In the genomic region with DNA sequence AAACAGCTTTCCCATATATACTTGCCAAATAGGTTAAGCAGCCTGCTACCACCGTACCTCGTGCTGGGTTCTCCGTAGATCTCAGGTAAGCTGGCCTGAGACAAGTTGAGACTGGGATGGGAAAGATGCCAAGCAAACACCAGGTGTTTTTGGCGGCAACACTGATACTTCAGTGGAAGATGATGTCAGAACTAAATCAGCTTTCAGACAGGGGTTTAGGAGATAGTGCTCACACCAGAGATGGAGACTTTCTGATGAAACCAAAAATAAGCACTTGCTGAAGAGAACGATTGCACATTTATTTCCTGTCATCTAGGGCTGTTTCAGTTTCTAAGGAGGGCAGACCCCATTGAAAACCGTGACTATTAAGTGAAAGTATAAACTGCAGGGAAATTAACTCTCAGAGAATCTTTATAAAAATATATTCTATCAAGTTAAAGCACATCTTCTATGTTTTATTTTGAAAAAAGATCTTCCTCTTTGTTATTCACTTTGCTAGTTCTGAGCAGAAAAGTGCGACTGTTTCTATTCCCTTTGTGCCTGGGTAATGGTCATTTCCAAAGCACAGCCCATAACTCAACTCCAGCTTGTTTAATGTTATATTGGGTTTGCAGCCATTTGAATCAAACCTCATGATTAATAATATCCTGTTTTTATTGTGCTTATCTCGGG, we compare ENCODE assay signal across 8 cellular contexts.
A peak's percentile ranks its signal among the peaks of the same experiment; 100 is the strongest.
DNase-seq lines count a peak whose midpoint lies in the region; ATAC-seq and TF ChIP-seq lines count a peak whose summit lies in the region.

No MANE protein-coding gene starts in this region.

- H3K4me3 ChIP-seq in GM08714 (ENCODE audit: low read length) = peak overlapping the region; percentile 57; the same call in 1 of the 2 replicates
- H3K4me3 ChIP-seq in transverse colon = no peak overlapping the region
- H3K4me3 ChIP-seq in coronary artery = no peak overlapping the region

- TF ChIP-seq EP300 in transverse colon (IDR thresholded peaks at IDR 0.05; ENCODE audit: low read depth) = no peak

- DNase-seq in SHP77 (lab: John Stamatoyannopoulos, UW) = peak; percentile 75 to 86
- peak; percentile 14 for DNase-seq in transverse colon
- DNase-seq in coronary artery (ENCODE audit: low spot score) = no peak
- no peak for DNase-seq in NCI-H526 treated with DMSO at 0.1 percent for 48 hours (lab: John Stamatoyannopoulos, UW)
- DNase-seq in NOMO-1 treated with dmso at 0.1 percent for 144 hours (lab: John Stamatoyannopoulos, UW; ENCODE audit: unreplicated experiment) = no peak

- TF ChIP-seq CTCF in transverse colon (IDR thresholded peaks at IDR 0.05) = no peak
- no peak for TF ChIP-seq CTCF in coronary artery (IDR thresholded peaks at IDR 0.05)

- H3K27me3 ChIP-seq in transverse colon = no peaks in the 10 kb centered on the region

- H3K27ac ChIP-seq in transverse colon = no peak overlapping the region
- H3K27ac ChIP-seq in coronary artery = no peak overlapping the region

- WGBS in transverse colon (ENCODE audit: low coverage in 1 of 2), 2 donors = 35 to 58% methylated on average over 8 of the region's 8 CpGs

- no peak for TF ChIP-seq POLR2A in transverse colon (IDR thresholded peaks at IDR 0.05)

- in situ Hi-C loops in transverse colon (cut with MboI; ENCODE audit: low pct_ligation_motif_present in 1 of 4, low pct_unique_long_range_greater_than_20kb in 1 of 4, low sequenced_read_pairs in 3 of 4) = loop anchor here in 1 of 4 donors (25.0 kb wide), 1 partner anchor 424 kb away; no protein-coding TSS in a partner anchor

- intact Hi-C loops in transverse colon (cut with DNase I; ENCODE audit: low total_unique reads) = no loop called here

- no peaks in the 10 kb centered on the region for H3K9me3 ChIP-seq in transverse colon

- ATAC-seq in GM19467 (IDR thresholded peaks at IDR 0.05; ENCODE audit: unreplicated experiment) (peak; percentile 100), HG03457 (IDR thresholded peaks at IDR 0.05; ENCODE audit: unreplicated experiment) (peak; percentile 99)

- no peaks in the 10 kb centered on the region for H3K36me3 ChIP-seq in transverse colon

- no peaks in the 10 kb centered on the region for H3K4me1 ChIP-seq in transverse colon

Comparison
In these comparisons a context has a peak if more than half of its experiments do, and no peak if none do; other contexts are left out.
1. DNase-seq: peak in SHP77 (2 of 2) and transverse colon (single experiment); none in coronary artery (single experiment), NCI-H526 treated with DMSO at 0.1 percent for 48 hours (single experiment) and NOMO-1 treated with dmso at 0.1 percent for 144 hours (single experiment).